In genomic region chr1:26541431-26541815, GRCh38 we compare ENCODE assay signal across 8 cellular contexts. TPM values are rescaled to one million over a fixed set of nuclear protein-coding genes. Genes with fewer than 3 reads are reported as not detected.
DNase-seq lines count a peak whose midpoint lies in the region; ATAC-seq, FAIRE-seq and TF ChIP-seq lines count a peak whose summit lies in the region.

No MANE protein-coding gene starts in this region.

- peaks cover 83% of the 10 kb centered on the region for H3K79me2 ChIP-seq in keratinocyte (ENCODE audit: control insufficient read depth, insufficient read depth, low read length)

- peaks cover 39% of the 10 kb centered on the region for H3K4me1 ChIP-seq in keratinocyte (ENCODE audit: control insufficient read depth, extremely low read depth, insufficient read depth, low read length)
- H3K4me1 ChIP-seq in thoracic aorta (ENCODE audit: control insufficient read depth in 1 of 2, low read depth in 2 of 2) = peaks cover 0 to 3% of the 10 kb centered on the region in 2 donors

- no peaks in the 10 kb centered on the region for H3K9me3 ChIP-seq in keratinocyte (ENCODE audit: control insufficient read depth, low read depth, low read length)
- H3K9me3 ChIP-seq in thoracic aorta = no peaks in the 10 kb centered on the region

- no peak for FAIRE-seq in keratinocyte (lab: Jason Lieb, UNC)

- intact Hi-C loops in activated naive CD4-positive, alpha-beta T cell treated with anti-CD3 and anti-CD28 coated beads for 36 hours (cut with micrococcal nuclease) = loop anchor here (5.0 kb wide), 1 partner anchor 156 kb away; the partner anchor contains the start of gene ARID1A

- H3K4me3 ChIP-seq in keratinocyte (ENCODE audit: control insufficient read depth in 2 of 3, extremely low read depth in 1 of 3, insufficient read depth in 2 of 3, low read depth in 1 of 3, low read length in 3 of 3) (no peak overlapping the region), thoracic aorta (peak overlapping the region; percentile 16)

- CTCF ChIA-PET in activated naive CD4-positive, alpha-beta T cell treated with anti-CD3 and anti-CD28 coated beads for 36 hours (lab: Charles Lee) = interaction anchor here (0.7 to 5.8 kb wide), 8 partner anchors 11 to 198 kb away, joined by 3 to 87 read pairs (median 4); partner anchors contain the start of gene RPS6KA1
- CTCF ChIA-PET in WTC11 (lab: Charles Lee) = interaction anchor here (0.8 to 5.4 kb wide), 10 partner anchors 12 to 326 kb away, joined by 3 to 85 read pairs (median 6); partner anchors contain the start of genes PIGV and RPS6KA1

- H3K4me3 Mint-ChIP-seq in activated naive CD4-positive, alpha-beta T cell treated with anti-CD3 and anti-CD28 coated beads for 36 hours = peak overlapping the region; percentile 73
- H3K4me3 Mint-ChIP-seq in WTC11 = no peak overlapping the region

- DNase-seq in activated naive CD4-positive, alpha-beta T cell treated with anti-CD3 and anti-CD28 coated beads for 36 hours = no peak
- DNase-seq in activated naive CD4-positive, alpha-beta T cell treated with anti-CD3 and anti-CD28 coated beads, Interleukin-2, amount 50 U/mL, for 16 hours = no peak
- DNase-seq in WTC11 (ENCODE audit: low spot score) (no peak), keratinocyte (ENCODE audit: low read depth, low spot score) (no peak), thoracic aorta (ENCODE audit: low spot score) (no peak), NCI-H226 (no peak), HuH-7.5 (ENCODE audit: low spot score) (no peak), GM20000 (ENCODE audit: low spot score) (no peak)

- H3K4me2 ChIP-seq in keratinocyte (ENCODE audit: control insufficient read depth, extremely low read depth, insufficient read depth, low read depth, low read length) = peak overlapping the region; percentile 77

- peak overlapping the region; percentile 95 for H3K27ac Mint-ChIP-seq in activated naive CD4-positive, alpha-beta T cell treated with anti-CD3 and anti-CD28 coated beads for 36 hours
- H3K27ac Mint-ChIP-seq in WTC11 = no peak overlapping the region; the same call in 1 of the 2 replicates

- H2AFZ ChIP-seq in keratinocyte (ENCODE audit: control insufficient read depth, low read length) = no peak overlapping the region

- dilution Hi-C loops in keratinocyte (cut with MboI; ENCODE audit: extremely low pct_ligation_motif_present, low sequenced_read_pairs) = no loop called here

- peak overlapping the region; percentile 74 for H3K27ac ChIP-seq in keratinocyte (ENCODE audit: control insufficient read depth, insufficient read depth, low read length)
- H3K27ac ChIP-seq in thoracic aorta = peak overlapping the region in 1 of 2 donors; percentile 63

- H3K27me3 Mint-ChIP-seq in activated naive CD4-positive, alpha-beta T cell treated with anti-CD3 and anti-CD28 coated beads for 36 hours (ENCODE audit: low read depth) = no peaks in the 10 kb centered on the region
- H3K27me3 Mint-ChIP-seq in WTC11 (ENCODE audit: low read depth) = no peaks in the 10 kb centered on the region

- H3K9me3 Mint-ChIP-seq in activated naive CD4-positive, alpha-beta T cell treated with anti-CD3 and anti-CD28 coated beads for 36 hours = no peaks in the 10 kb centered on the region
- H3K9me3 Mint-ChIP-seq in WTC11 = no peaks in the 10 kb centered on the region

- peaks cover 2% of the 10 kb centered on the region for H3K36me3 Mint-ChIP-seq in activated naive CD4-positive, alpha-beta T cell treated with anti-CD3 and anti-CD28 coated beads for 36 hours (ENCODE audit: low read depth)
- peaks cover 7% of the 10 kb centered on the region for H3K36me3 Mint-ChIP-seq in WTC11

- H3K9ac ChIP-seq in keratinocyte (ENCODE audit: control insufficient read depth, extremely low read depth, insufficient read depth, low read length) = peak overlapping the region; percentile 65

- peaks cover 75% of the 10 kb centered on the region for H3K4me1 Mint-ChIP-seq in activated naive CD4-positive, alpha-beta T cell treated with anti-CD3 and anti-CD28 coated beads for 36 hours (ENCODE audit: low read depth)
- peaks cover 26% of the 10 kb centered on the region for H3K4me1 Mint-ChIP-seq in WTC11

- H3K36me3 ChIP-seq in keratinocyte (ENCODE audit: control insufficient read depth in 2 of 2, extremely low read depth in 1 of 2, insufficient read depth in 2 of 2, low read length in 2 of 2) (peaks cover 28 to 43% of the 10 kb centered on the region in 2 experiments), thoracic aorta (no peaks in the 10 kb centered on the region)

- H3K27me3 ChIP-seq in keratinocyte (ENCODE audit: control insufficient read depth, extremely low read depth, insufficient read depth, low read length) (no peaks in the 10 kb centered on the region), thoracic aorta (replicated peaks; ENCODE audit: insufficient read depth) (no peaks in the 10 kb centered on the region)

- TF ChIP-seq CTCF in WTC11 (IDR thresholded peaks at IDR 0.05) (no peak), keratinocyte (optimal IDR thresholded peaks at IDR 0.05 in 1 of 3, IDR thresholded peaks at IDR 0.05 in 1 of 3, conservative IDR thresholded peaks at IDR 0.05 in 1 of 3; ENCODE audit: extremely low read depth in 1 of 3, insufficient read depth in 2 of 3, low read length in 3 of 3) (peak in 1 of 3 experiments; percentile 5), thoracic aorta (IDR thresholded peaks at IDR 0.05) (no peak), GM20000 (IDR thresholded peaks at IDR 0.05; ENCODE audit: extremely low read depth, missing control alignments) (no peak)

- H4K20me1 ChIP-seq in keratinocyte (ENCODE audit: control insufficient read depth, extremely low read depth, insufficient read depth, low read length) = peaks cover 17% of the 10 kb centered on the region

- POLR2A ChIA-PET in WTC11 (lab: Charles Lee) = interaction anchor here (1.3 to 1.4 kb wide), 2 partner anchors 11 to 40 kb away, joined by 3 to 5 read pairs; partner anchors contain the start of gene RPS6KA1

- H3K9me1 ChIP-seq in keratinocyte (ENCODE audit: control insufficient read depth, extremely low read depth, insufficient read depth, low read length) = peaks cover 14% of the 10 kb centered on the region

- no peak; the same call in 1 of the 2 replicates for ATAC-seq in WTC11
- ATAC-seq in thoracic aorta (ENCODE audit: insufficient number of reproducible peaks, low FRiP score, low read depth) = no peak

TF ChIP-seq in WTC11, 78 proteins besides CTCF, POLR2A, EP300 and RAD21:
- TF ChIP-seq ATF2 (CRISPR knock-in tag; IDR thresholded peaks at IDR 0.05; ENCODE audit: borderline replicate concordance, low read depth) = no peak
- TF ChIP-seq ZNF317 (CRISPR knock-in tag; IDR thresholded peaks at IDR 0.05; ENCODE audit: borderline replicate concordance, low read depth) = no peak
- TF ChIP-seq IRF2 (CRISPR knock-in tag; IDR thresholded peaks at IDR 0.05; ENCODE audit: borderline replicate concordance, low read depth) = no peak
- TF ChIP-seq FOXJ3 (CRISPR knock-in tag; IDR thresholded peaks at IDR 0.05; ENCODE audit: borderline replicate concordance) = no peak
- TF ChIP-seq FOXP1 (CRISPR knock-in tag; IDR thresholded peaks at IDR 0.05; ENCODE audit: borderline replicate concordance) = peak; percentile 39; the same call in 1 of the 2 replicates
- peak; percentile 94 for TF ChIP-seq ZNF121 (CRISPR knock-in tag; IDR thresholded peaks at IDR 0.05)

RNA-seq across cellular contexts. Expression of gene RPS6KA1, which starts 11.9 kb away (rescaled TPM):
- 10 to 100 TPM; 83.5 to 86.4 TPM for total RNA-seq in activated naive CD4-positive, alpha-beta T cell treated with anti-CD3 and anti-CD28 coated beads for 36 hours
- 55.6 to 65.5 TPM (median 57.7 TPM) in 3 replicates for total RNA-seq in WTC11 (2021)
- polyA plus RNA-seq in keratinocyte = 65.9 to 82.9 TPM (median 73.8 TPM) in 3 replicates
- 22.2 TPM for polyA plus RNA-seq in keratinocyte (2011; ENCODE audit: low read depth)
- 60.8 and 81.6 TPM in 2 replicates for polyA plus RNA-seq in keratinocyte (2011; cell fraction: cytosol; rRNA removed)
- 63.6 and 79.7 TPM in 2 replicates for polyA plus RNA-seq in keratinocyte (2011; cell fraction: nucleus; rRNA removed)
- polyA plus RNA-seq in keratinocyte (2012; ENCODE audit: low replicate concordance) = 46.3 and 93.2 TPM in 2 replicates
- polyA minus RNA-seq in keratinocyte = 112 to 260 TPM (median 115 TPM) in 3 replicates
- 137 TPM for polyA minus RNA-seq in keratinocyte (2011; cell fraction: cytosol; rRNA and poly(A)+ RNA removed)
- 71.3 and 74.2 TPM in 2 replicates for polyA minus RNA-seq in keratinocyte (2011; cell fraction: nucleus; rRNA and poly(A)+ RNA removed)
- 10 to 100 TPM; 13.8 to 18.6 TPM for total RNA-seq in thoracic aorta
